8 cellular contexts compared by ENCODE assay signal in the genomic region with DNA sequence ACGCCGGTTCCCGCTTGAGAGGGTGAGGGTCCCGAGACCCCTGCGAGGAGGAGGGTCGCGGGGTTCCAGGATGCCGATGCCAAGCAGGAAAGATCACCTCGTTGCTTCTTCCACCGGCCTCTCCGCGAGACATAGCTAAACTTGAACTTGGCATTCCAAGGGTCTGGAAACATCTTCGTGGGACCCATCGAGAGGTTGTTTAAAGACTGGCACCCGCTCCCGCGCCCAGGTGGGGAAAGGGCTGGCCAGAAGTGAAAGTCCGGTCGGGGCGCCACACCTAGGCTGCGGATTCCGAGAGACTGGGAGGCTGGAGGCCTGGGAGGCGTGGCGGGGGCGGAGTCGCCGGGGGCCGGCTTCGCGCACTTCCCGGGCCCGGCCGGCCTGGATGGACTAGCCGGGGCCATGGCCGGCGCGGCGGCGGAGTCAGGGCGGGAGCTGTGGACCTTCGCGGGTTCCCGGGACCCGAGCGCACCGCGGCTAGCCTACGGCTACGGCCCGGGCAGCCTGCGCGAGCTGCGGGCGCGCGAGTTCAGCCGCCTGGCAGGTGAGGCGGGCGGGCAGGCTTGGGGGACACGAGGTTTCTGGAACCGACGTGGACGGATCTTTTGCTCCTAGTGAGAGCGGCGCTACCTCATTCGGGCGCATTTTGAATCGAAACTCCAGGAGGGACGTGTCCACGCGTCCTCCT. TPM values are rescaled to one million over a fixed set of nuclear protein-coding genes. Genes with fewer than 3 reads are reported as not detected.
A peak's percentile ranks its signal among the peaks of the same experiment; 100 is the strongest.
DNase-seq lines count a peak whose midpoint lies in the region; ATAC-seq and TF ChIP-seq lines count a peak whose summit lies in the region.

Gene MOCOS (plus strand): TSS at position 360 of the 688 bp plus-strand sequence. CDS start 43 bp downstream, at position 403.

- 0 to 1% (median 0%) methylated on average over 66 to 71 of the region's 71 CpGs for WGBS in ovary, 3 donors

- no peaks in the 10 kb centered on the region for H3K27me3 ChIP-seq in ovary

- intact Hi-C loops in head of caudate nucleus (cut with DNase I), result no loop called here
- intact Hi-C loops in ovary (cut with DNase I), result loop anchor here in 2 of 4 donors (5.0 kb wide), 3 partner anchors 35 to 60 kb away; partner anchors contain the start of genes ELP2 (in 1 of the 2) and SLC39A6 (in 1 of the 2)

- H3K27ac ChIP-seq in ovary, result peak within 1 kb of the TSS; percentile 17 to 82

- peak; percentile 22 to 30 for DNase-seq in activated CD4-positive, alpha-beta T cell treated with anti-CD3 and anti-CD28 coated beads for 4 hours
- DNase-seq in activated CD4-positive, alpha-beta T cell treated with anti-CD3 and anti-CD28 coated beads, Interleukin-2, amount 50 U/mL, for 4 hours, result no peak
- DNase-seq in activated naive CD4-positive, alpha-beta T cell treated with anti-CD3 and anti-CD28 coated beads, Interleukin-2, amount 50 U/mL, for 16 hours, result peak; percentile 31
- peak in 38 of 42 donors; percentile 23 to 80 (median 50) for DNase-seq in head of caudate nucleus
- peak; percentile 81 to 91 (median 89) for DNase-seq in ovary
- no peak for DNase-seq in NCI-H446 treated with DMSO at 0.1 percent for 48 hours (lab: John Stamatoyannopoulos, UW)

- H3K4me3 ChIP-seq in ovary, result peak within 1 kb of the TSS; percentile 68

- TF ChIP-seq POLR2A in ovary (IDR thresholded peaks at IDR 0.05), result peak; percentile 46

- peaks cover 14% of the 10 kb centered on the region for H3K4me1 ChIP-seq in ovary (ENCODE audit: insufficient read depth)

- ATAC-seq in HG02981 (IDR thresholded peaks at IDR 0.05; ENCODE audit: unreplicated experiment), result peak; percentile 72

- no peak for TF ChIP-seq EP300 in ovary (IDR thresholded peaks at IDR 0.05)

- no peaks in the 10 kb centered on the region for H3K9me3 ChIP-seq in ovary

- no peak for TF ChIP-seq CTCF in ovary (IDR thresholded peaks at IDR 0.05)

- no peaks in the 10 kb centered on the region for H3K36me3 ChIP-seq in ovary

TF ChIP-seq in PFSK-1, 5 proteins besides CTCF, POLR2A, EP300 and RAD21:
- peak; percentile 68 for TF ChIP-seq POLR2AphosphoS5 (IDR thresholded peaks at IDR 0.05; ENCODE audit: low read depth, low read length)
- 0 out of 2 replicates have a peak, but pooled peaks have one; percentile 53 for TF ChIP-seq TAF1 (IDR thresholded peaks at IDR 0.05; ENCODE audit: borderline replicate concordance, insufficient read depth, low read length)
- 0 out of 2 replicates have a peak, but pooled peaks have one; percentile 18 for TF ChIP-seq SIN3A (IDR thresholded peaks at IDR 0.05; ENCODE audit: borderline replicate concordance, insufficient read depth, low read length)
- no peak for TF ChIP-seq FOXP2 (optimal IDR thresholded peaks at IDR 0.05; ENCODE audit: borderline replicate concordance, extremely low read depth, extremely low read length, insufficient read depth)
- TF ChIP-seq REST (IDR thresholded peaks at IDR 0.05; ENCODE audit: insufficient read depth in 1 of 2, low read depth in 2 of 2, low read length in 2 of 2), result no peak
TF ChIP-seq in PFSK-1: peak in this region for 3.

RNA-seq across cellular contexts. Expression of gene MOCOS, which starts in this region (rescaled TPM):
- 24.9 TPM for polyA plus RNA-seq in PFSK-1 (2012; ENCODE audit: insufficient read length, low read depth)
- 10 to 100 TPM in 4 of 7 donors, 1 to 10 TPM in 3; 5.4 to 35.5 (median 12.6) TPM for total RNA-seq in ovary
- polyA plus RNA-seq in ovary, result 1 to 10 TPM; 6.8 to 7.7 TPM

Comparison
In these comparisons a context has a peak if more than half of its experiments do, and no peak if none do; other contexts are left out.
1. DNase-seq: peak in activated CD4-positive, alpha-beta T cell treated with anti-CD3 and anti-CD28 coated beads for 4 hours (2 of 2), activated naive CD4-positive, alpha-beta T cell treated with anti-CD3 and anti-CD28 coated beads, Interleukin-2, amount 50 U/mL, for 16 hours (single experiment), head of caudate nucleus (38 of 42) and ovary (5 of 5); none in activated CD4-positive, alpha-beta T cell treated with anti-CD3 and anti-CD28 coated beads, Interleukin-2, amount 50 U/mL, for 4 hours (0 of 2) and NCI-H446 treated with DMSO at 0.1 percent for 48 hours (single experiment).